8 cellular contexts compared by ENCODE assay signal in the genomic region with DNA sequence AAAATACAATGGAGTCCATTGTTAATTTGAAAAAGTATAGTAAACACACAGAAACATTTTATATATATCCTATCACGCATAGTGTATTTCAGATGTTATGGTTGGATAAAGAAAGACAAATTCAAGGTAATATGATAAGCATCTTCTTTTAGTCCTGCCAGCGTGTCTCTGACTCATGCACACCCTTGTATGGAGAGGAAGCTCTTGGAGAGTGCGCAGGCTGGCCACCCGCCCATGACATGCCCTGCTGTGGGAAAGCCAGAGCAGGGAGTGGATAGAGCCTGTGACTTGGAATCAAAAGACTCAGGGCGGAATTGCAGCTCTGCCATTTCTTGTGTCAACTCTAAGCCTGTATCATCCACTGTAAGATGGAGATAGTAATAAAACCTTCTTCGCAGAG. TPM values are rescaled to one million over a fixed set of nuclear protein-coding genes. Genes with fewer than 3 reads are reported as not detected.
DNase-seq lines count a peak whose midpoint lies in the region; ATAC-seq, FAIRE-seq and TF ChIP-seq lines count a peak whose summit lies in the region.

No MANE protein-coding gene starts in this region.

- H3K27me3 Mint-ChIP-seq in activated CD8-positive, alpha-beta T cell treated with anti-CD3 and anti-CD28 coated beads, Interleukin-2, amount 10 ng/mL, durations not matched to agents 7 days and 5 days (ENCODE audit: low read depth) = no peaks in the 10 kb centered on the region
- no peaks in the 10 kb centered on the region for H3K27me3 Mint-ChIP-seq in activated CD8-positive, alpha-beta T cell treated with anti-CD3 and anti-CD28 coated beads for 36 hours
- no peaks in the 10 kb centered on the region for H3K27me3 Mint-ChIP-seq in astrocyte (ENCODE audit: low read depth, unreplicated experiment)

- CTCF ChIA-PET in activated CD8-positive, alpha-beta T cell treated with anti-CD3 and anti-CD28 coated beads, Interleukin-2, amount 10 ng/mL, durations not matched to agents 7 days and 5 days (lab: Charles Lee) = interaction anchor here (0.6 to 3.4 kb wide), 4 partner anchors 14 to 256 kb away, joined by 3 to 30 read pairs (median 6); no protein-coding TSS in a partner anchor
- CTCF ChIA-PET in activated CD8-positive, alpha-beta T cell treated with anti-CD3 and anti-CD28 coated beads for 36 hours (lab: Charles Lee) = interaction anchor here (1.5 to 3.7 kb wide), 4 partner anchors 13 to 173 kb away, joined by 4 to 32 read pairs (median 6); no protein-coding TSS in a partner anchor

- peak overlapping the region; percentile 4 for H3K4me2 ChIP-seq in astrocyte (ENCODE audit: low read length)

- peaks cover 58% of the 10 kb centered on the region for H3K4me1 Mint-ChIP-seq in activated CD8-positive, alpha-beta T cell treated with anti-CD3 and anti-CD28 coated beads, Interleukin-2, amount 10 ng/mL, durations not matched to agents 7 days and 5 days (ENCODE audit: low read depth)
- peaks cover 15% of the 10 kb centered on the region for H3K4me1 Mint-ChIP-seq in activated CD8-positive, alpha-beta T cell treated with anti-CD3 and anti-CD28 coated beads for 36 hours (ENCODE audit: low read depth)
- H3K4me1 Mint-ChIP-seq in astrocyte (ENCODE audit: low read depth, unreplicated experiment) = peaks cover 21% of the 10 kb centered on the region

- POLR2A ChIA-PET in activated CD8-positive, alpha-beta T cell treated with anti-CD3 and anti-CD28 coated beads, Interleukin-2, amount 10 ng/mL, durations not matched to agents 7 days and 5 days (lab: Charles Lee) = interaction anchor here (1.2 kb wide), 1 partner anchor 90 kb away, joined by 4 read pairs; a partner anchor contains a TSS
- POLR2A ChIA-PET in activated CD8-positive, alpha-beta T cell treated with anti-CD3 and anti-CD28 coated beads for 36 hours (lab: Charles Lee) = interaction anchor here (0.9 to 2.7 kb wide), 2 partner anchors 19 to 44 kb away, joined by 3 to 11 read pairs; no protein-coding TSS in a partner anchor

- no peaks in the 10 kb centered on the region for H3K36me3 ChIP-seq in astrocyte (ENCODE audit: insufficient read depth, low read length)
- H3K36me3 ChIP-seq in left lung = no peaks in the 10 kb centered on the region

- no peak for ATAC-seq in activated CD8-positive, alpha-beta T cell treated with anti-CD3 and anti-CD28 coated beads, Interleukin-2, amount 10 ng/mL, durations not matched to agents 7 days and 5 days
- ATAC-seq in activated CD8-positive, alpha-beta T cell treated with anti-CD3 and anti-CD28 coated beads for 36 hours = no peak
- ATAC-seq in left lung (peak; percentile 64), HG03565 (IDR thresholded peaks at IDR 0.05; ENCODE audit: unreplicated experiment) (no peak), GM21367 (IDR thresholded peaks at IDR 0.05; ENCODE audit: unreplicated experiment) (no peak)

- no peaks in the 10 kb centered on the region for H3K9me3 ChIP-seq in astrocyte (ENCODE audit: insufficient read depth, low read depth, low read length)
- H3K9me3 ChIP-seq in left lung = no peaks in the 10 kb centered on the region

- peak overlapping the region; percentile 12 for H2AFZ ChIP-seq in astrocyte (ENCODE audit: low read depth, low read length)

- FAIRE-seq in astrocyte (lab: Jason Lieb, UNC) (no peak), urothelium cell line (lab: Jason Lieb, UNC) (no peak)

- no peaks in the 10 kb centered on the region for H3K27me3 ChIP-seq in astrocyte (ENCODE audit: insufficient read depth, low read length)
- no peaks in the 10 kb centered on the region for H3K27me3 ChIP-seq in left lung

- H3K4me3 ChIP-seq in astrocyte (ENCODE audit: insufficient read depth, low read depth, low read length) = no peak overlapping the region
- no peak overlapping the region for H3K4me3 ChIP-seq in left lung

- no peak for TF ChIP-seq CTCF in activated CD8-positive, alpha-beta T cell treated with anti-CD3 and anti-CD28 coated beads for 36 hours (IDR thresholded peaks at IDR 0.05)
- TF ChIP-seq CTCF in astrocyte (IDR thresholded peaks at IDR 0.05; ENCODE audit: insufficient read depth, low read depth, low read length) (no peak), left lung (IDR thresholded peaks at IDR 0.05) (no peak)

- H4K20me1 ChIP-seq in astrocyte (ENCODE audit: insufficient read depth, low read length) = no peaks in the 10 kb centered on the region

- no peak overlapping the region for H3K27ac ChIP-seq in astrocyte (ENCODE audit: low read depth, low read length)
- peak overlapping the region; percentile 85 to 94 for H3K27ac ChIP-seq in left lung

- no peak for DNase-seq in activated CD8-positive, alpha-beta T cell treated with anti-CD3 and anti-CD28 coated beads, Interleukin-2, amount 10 ng/mL, durations not matched to agents 7 days and 5 days
- DNase-seq in activated CD8-positive, alpha-beta T cell treated with anti-CD3 and anti-CD28 coated beads for 36 hours = no peak
- peak; percentile 95 for DNase-seq in astrocyte (ENCODE audit: low read depth)
- DNase-seq in left lung = peak; percentile 85 to 90
- peak; percentile 76 for DNase-seq in urothelium cell line (ENCODE audit: low spot score)
- DNase-seq in NCI-H748 treated with DMSO at 0.1 percent for 48 hours (lab: John Stamatoyannopoulos, UW) = no peak

- H3K36me3 Mint-ChIP-seq in activated CD8-positive, alpha-beta T cell treated with anti-CD3 and anti-CD28 coated beads, Interleukin-2, amount 10 ng/mL, durations not matched to agents 7 days and 5 days (ENCODE audit: low read depth) = no peaks in the 10 kb centered on the region
- H3K36me3 Mint-ChIP-seq in activated CD8-positive, alpha-beta T cell treated with anti-CD3 and anti-CD28 coated beads for 36 hours (ENCODE audit: low read depth) = no peaks in the 10 kb centered on the region
- no peaks in the 10 kb centered on the region for H3K36me3 Mint-ChIP-seq in astrocyte (ENCODE audit: low read depth, unreplicated experiment)

- H3K4me1 ChIP-seq in astrocyte (ENCODE audit: insufficient read depth, low read length) (peaks cover 34% of the 10 kb centered on the region), left lung (peaks cover 3 to 74% of the 10 kb centered on the region in 2 donors)

- no peak overlapping the region for H3K4me3 Mint-ChIP-seq in activated CD8-positive, alpha-beta T cell treated with anti-CD3 and anti-CD28 coated beads, Interleukin-2, amount 10 ng/mL, durations not matched to agents 7 days and 5 days
- H3K4me3 Mint-ChIP-seq in activated CD8-positive, alpha-beta T cell treated with anti-CD3 and anti-CD28 coated beads for 36 hours = no peak overlapping the region
- no peak overlapping the region for H3K4me3 Mint-ChIP-seq in astrocyte (ENCODE audit: unreplicated experiment)

- H3K9me3 Mint-ChIP-seq in activated CD8-positive, alpha-beta T cell treated with anti-CD3 and anti-CD28 coated beads, Interleukin-2, amount 10 ng/mL, durations not matched to agents 7 days and 5 days (ENCODE audit: insufficient read depth) = no peaks in the 10 kb centered on the region
- H3K9me3 Mint-ChIP-seq in activated CD8-positive, alpha-beta T cell treated with anti-CD3 and anti-CD28 coated beads for 36 hours = no peaks in the 10 kb centered on the region
- H3K9me3 Mint-ChIP-seq in astrocyte (ENCODE audit: unreplicated experiment) = no peaks in the 10 kb centered on the region

- H3K27ac Mint-ChIP-seq in activated CD8-positive, alpha-beta T cell treated with anti-CD3 and anti-CD28 coated beads, Interleukin-2, amount 10 ng/mL, durations not matched to agents 7 days and 5 days = peak overlapping the region; percentile 75
- no peak overlapping the region for H3K27ac Mint-ChIP-seq in activated CD8-positive, alpha-beta T cell treated with anti-CD3 and anti-CD28 coated beads for 36 hours
- H3K27ac Mint-ChIP-seq in astrocyte (ENCODE audit: unreplicated experiment) = peak overlapping the region; percentile 75

- intact Hi-C loops in activated CD8-positive, alpha-beta T cell treated with anti-CD3 and anti-CD28 coated beads for 36 hours (cut with micrococcal nuclease) = no loop called here
- intact Hi-C loops in left lung (cut with DNase I) = no loop called here

- no peaks in the 10 kb centered on the region for H3K79me2 ChIP-seq in astrocyte (ENCODE audit: insufficient read depth, low read length)

- no peak overlapping the region for H3K9ac ChIP-seq in astrocyte (ENCODE audit: low read length)

RNA-seq across cellular contexts. Expression of gene COPG1, which starts 23.0 kb away (rescaled TPM):
- total RNA-seq in activated CD8-positive, alpha-beta T cell treated with anti-CD3 and anti-CD28 coated beads, Interleukin-2, amount 10 ng/mL, durations not matched to agents 7 days and 5 days = 100 to 1,000 TPM; 135 to 140 TPM
- 100 to 1,000 TPM; 114 to 118 TPM for total RNA-seq in activated CD8-positive, alpha-beta T cell treated with anti-CD3 and anti-CD28 coated beads for 36 hours
- total RNA-seq in astrocyte = 267 and 275 TPM in 2 replicates
- 100 to 1,000 TPM; 211 to 231 TPM for total RNA-seq in left lung

RNA-seq across cellular contexts. Expression of gene CNBP, which starts 42.7 kb away (rescaled TPM):
- total RNA-seq in activated CD8-positive, alpha-beta T cell treated with anti-CD3 and anti-CD28 coated beads, Interleukin-2, amount 10 ng/mL, durations not matched to agents 7 days and 5 days = 100 to 1,000 TPM; 263 to 273 TPM
- 100 to 1,000 TPM; 453 to 454 TPM for total RNA-seq in activated CD8-positive, alpha-beta T cell treated with anti-CD3 and anti-CD28 coated beads for 36 hours
- 206 and 227 TPM in 2 replicates for total RNA-seq in astrocyte
- 100 to 1,000 TPM; 221 to 319 TPM for total RNA-seq in left lung

RNA-seq across cellular contexts. Expression of gene HMCES, which starts 52.3 kb away (rescaled TPM):
- 10 to 100 TPM; 58.2 to 62.2 TPM for total RNA-seq in activated CD8-positive, alpha-beta T cell treated with anti-CD3 and anti-CD28 coated beads, Interleukin-2, amount 10 ng/mL, durations not matched to agents 7 days and 5 days
- 10 to 100 TPM; 54.5 to 57.8 TPM for total RNA-seq in activated CD8-positive, alpha-beta T cell treated with anti-CD3 and anti-CD28 coated beads for 36 hours
- total RNA-seq in astrocyte = 22.4 and 27.4 TPM in 2 replicates
- 10 to 100 TPM; 32.9 to 34.9 TPM for total RNA-seq in left lung

Comparison
In these comparisons a context has a peak if more than half of its experiments do, and no peak if none do; other contexts are left out.
1. DNase-seq: peak in astrocyte (single experiment), left lung (2 of 2) and urothelium cell line (single experiment); none in activated CD8-positive, alpha-beta T cell treated with anti-CD3 and anti-CD28 coated beads, Interleukin-2, amount 10 ng/mL, durations not matched to agents 7 days and 5 days (single experiment), activated CD8-positive, alpha-beta T cell treated with anti-CD3 and anti-CD28 coated beads for 36 hours (single experiment) and NCI-H748 treated with DMSO at 0.1 percent for 48 hours (single experiment).